ENCODE assay signal across 1 cellular context in the genomic region with DNA sequence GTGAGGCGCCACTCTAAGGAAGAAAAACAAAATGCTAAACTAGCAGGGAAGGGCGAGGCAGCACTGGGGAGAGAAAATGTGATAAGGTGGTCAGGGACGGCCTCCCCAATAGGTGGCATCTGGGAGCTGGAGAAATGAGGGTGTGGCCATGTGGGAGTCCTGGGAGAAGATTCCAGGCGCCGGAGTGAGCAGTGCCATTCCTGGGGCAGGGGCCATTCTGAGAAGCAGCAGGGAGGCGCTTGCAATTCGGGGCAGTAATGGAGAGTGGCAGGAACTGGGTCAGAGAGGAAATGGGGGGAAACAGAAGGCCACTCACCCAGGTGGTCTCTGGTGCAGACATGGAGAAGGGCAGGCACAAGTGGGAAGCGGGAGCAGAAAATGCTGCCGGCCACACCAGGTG.
TF ChIP-seq lines count a peak whose summit lies in the region.

No MANE protein-coding gene starts in this region.

TF ChIP-seq in HCT116, 20 proteins besides CTCF, POLR2A, EP300 and RAD21 (continued from another document):
- TF ChIP-seq, protein P1, sequence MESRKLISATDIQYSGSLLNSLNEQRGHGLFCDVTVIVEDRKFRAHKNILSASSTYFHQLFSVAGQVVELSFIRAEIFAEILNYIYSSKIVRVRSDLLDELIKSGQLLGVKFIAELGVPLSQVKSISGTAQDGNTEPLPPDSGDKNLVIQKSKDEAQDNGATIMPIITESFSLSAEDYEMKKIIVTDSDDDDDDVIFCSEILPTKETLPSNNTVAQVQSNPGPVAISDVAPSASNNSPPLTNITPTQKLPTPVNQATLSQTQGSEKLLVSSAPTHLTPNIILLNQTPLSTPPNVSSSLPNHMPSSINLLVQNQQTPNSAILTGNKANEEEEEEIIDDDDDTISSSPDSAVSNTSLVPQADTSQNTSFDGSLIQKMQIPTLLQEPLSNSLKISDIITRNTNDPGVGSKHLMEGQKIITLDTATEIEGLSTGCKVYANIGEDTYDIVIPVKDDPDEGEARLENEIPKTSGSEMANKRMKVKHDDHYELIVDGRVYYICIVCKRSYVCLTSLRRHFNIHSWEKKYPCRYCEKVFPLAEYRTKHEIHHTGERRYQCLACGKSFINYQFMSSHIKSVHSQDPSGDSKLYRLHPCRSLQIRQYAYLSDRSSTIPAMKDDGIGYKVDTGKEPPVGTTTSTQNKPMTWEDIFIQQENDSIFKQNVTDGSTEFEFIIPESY (IDR thresholded peaks at IDR 0.05; ENCODE audit: extremely low read depth, insufficient replicate concordance, low read length), result no peak
- TF ChIP-seq EGR1 (IDR thresholded peaks at IDR 0.05; ENCODE audit: low read depth), result no peak
- no peak for TF ChIP-seq EZH2phosphoT487 (IDR thresholded peaks at IDR 0.05; ENCODE audit: borderline replicate concordance)
- no peak for TF ChIP-seq SP1 (IDR thresholded peaks at IDR 0.05; ENCODE audit: low read depth)
- TF ChIP-seq SRF (IDR thresholded peaks at IDR 0.05; ENCODE audit: low read depth), result no peak
- no peak for TF ChIP-seq ELF1 (IDR thresholded peaks at IDR 0.05; ENCODE audit: borderline replicate concordance, low read depth)
- no peak for TF ChIP-seq CEBPB (IDR thresholded peaks at IDR 0.05; ENCODE audit: low read depth)
- no peak for TF ChIP-seq SIN3A (IDR thresholded peaks at IDR 0.05; ENCODE audit: low read depth)
- TF ChIP-seq YY1 (IDR thresholded peaks at IDR 0.05; ENCODE audit: extremely low read depth, insufficient replicate concordance, low read depth, low read length), result no peak
- TF ChIP-seq ZNF274 (IDR thresholded peaks at IDR 0.05; ENCODE audit: low read depth, low read length), result no peak
- TF ChIP-seq, protein P2, sequence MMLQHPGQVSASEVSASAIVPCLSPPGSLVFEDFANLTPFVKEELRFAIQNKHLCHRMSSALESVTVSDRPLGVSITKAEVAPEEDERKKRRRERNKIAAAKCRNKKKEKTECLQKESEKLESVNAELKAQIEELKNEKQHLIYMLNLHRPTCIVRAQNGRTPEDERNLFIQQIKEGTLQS (IDR thresholded peaks at IDR 0.05), result no peak
- no peak for TF ChIP-seq CBX3 (IDR thresholded peaks at IDR 0.05; ENCODE audit: low read depth)
